ENCODE assay signal across 8 cellular contexts in genomic region chr2:119028327-119029174, GRCh38.
DNase-seq lines count a peak whose midpoint lies in the region; ATAC-seq and TF ChIP-seq lines count a peak whose summit lies in the region.

No MANE protein-coding gene starts in this region.

- H3K36me3 ChIP-seq in GM23248 (ENCODE audit: low read depth): no peaks in the 10 kb centered on the region
- H3K36me3 ChIP-seq in PC-3 (ENCODE audit: low read depth, low read length): no peaks in the 10 kb centered on the region
- H3K36me3 ChIP-seq in hepatocyte (replicated peaks; ENCODE audit: insufficient read depth, low read depth): no peaks in the 10 kb centered on the region

- H3K9ac ChIP-seq in GM23248 (no peak overlapping the region), PC-3 (ENCODE audit: low read length) (no peak overlapping the region)

- CTCF ChIA-PET in PC-3 (lab: Charles Lee): no interaction called here

- H2AFZ ChIP-seq in GM23248 (no peak overlapping the region), PC-3 (ENCODE audit: low read length) (no peak overlapping the region), hepatocyte (no peak overlapping the region)

- DNase-seq in AG09309 (ENCODE audit: low read depth) (peak; percentile 5), GM23248 (peak; percentile 50), PC-3 (peak; percentile 63), hepatocyte (ENCODE audit: low spot score) (peak; percentile 60), NCI-H774 (lab: John Stamatoyannopoulos, UW) (no peak)
- DNase-seq in stimulated activated CD4-positive, alpha-beta T cell treated with anti-CD3 and anti-CD28 coated beads, Interleukin-4, amount 100 ng/mL, for 4 hours: no peak
- DNase-seq in stimulated activated CD4-positive, alpha-beta T cell treated with anti-CD3 and anti-CD28 coated beads, Interleukin-12 subunit alpha, Interleukin-12 subunit beta, amount 100 ng/mL, for 4 hours: no peak

- no peak overlapping the region for H3K27ac ChIP-seq in GM23248
- H3K27ac ChIP-seq in PC-3 (ENCODE audit: low read length): no peak overlapping the region
- no peak overlapping the region for H3K27ac ChIP-seq in hepatocyte

- no peaks in the 10 kb centered on the region for H3K9me3 ChIP-seq in GM23248 (ENCODE audit: low read depth)
- H3K9me3 ChIP-seq in PC-3 (ENCODE audit: low read length): no peaks in the 10 kb centered on the region
- no peaks in the 10 kb centered on the region for H3K9me3 ChIP-seq in hepatocyte (ENCODE audit: low read depth)

- no peak overlapping the region for H3K4me2 ChIP-seq in GM23248 (ENCODE audit: unreplicated experiment)
- H3K4me2 ChIP-seq in PC-3 (ENCODE audit: low read length): no peak overlapping the region
- no peak overlapping the region for H3K4me2 ChIP-seq in hepatocyte

- POLR2A ChIA-PET in PC-3 (lab: Charles Lee; ENCODE audit: unreplicated experiment): no interaction called here

- no peaks in the 10 kb centered on the region for H3K79me2 ChIP-seq in GM23248 (ENCODE audit: insufficient read depth)
- H3K79me2 ChIP-seq in PC-3 (ENCODE audit: low read length): no peaks in the 10 kb centered on the region
- no peaks in the 10 kb centered on the region for H3K79me2 ChIP-seq in hepatocyte

- 31 to 32% methylated on average over 13 of the region's 13 CpGs for WGBS in GM23248 (ENCODE audit: low coverage in 1 of 2, low lambda C conversion rate in 2 of 2, missing lambda C conversion rate in 2 of 2), 2 experiments
- 69% methylated on average over 13 of the region's 13 CpGs for WGBS in hepatocyte (ENCODE audit: low lambda C conversion rate, missing lambda C conversion rate)

- H3K4me3 ChIP-seq in AG09309 (ENCODE audit: control insufficient read depth, low read depth, low read length) (no peak overlapping the region), GM23248 (no peak overlapping the region), PC-3 (ENCODE audit: low read length) (no peak overlapping the region), hepatocyte (no peak overlapping the region)

- H4K20me1 ChIP-seq in GM23248 (ENCODE audit: insufficient read depth) (no peaks in the 10 kb centered on the region), PC-3 (ENCODE audit: low read length) (no peaks in the 10 kb centered on the region), hepatocyte (ENCODE audit: insufficient read depth, poor library complexity, severe bottlenecking) (no peaks in the 10 kb centered on the region)

- peak; percentile 74 for ATAC-seq in PC-3
- no peak for ATAC-seq in GM18520 (IDR thresholded peaks at IDR 0.05; ENCODE audit: unreplicated experiment)

- TF ChIP-seq CTCF in AG09309 (IDR thresholded peaks at IDR 0.05; ENCODE audit: control insufficient read depth, insufficient read depth, low read depth, low read length, missing control alignments) (peak; percentile 70), PC-3 (conservative IDR thresholded peaks at IDR 0.05; ENCODE audit: low read depth, low read length) (peak; percentile 82), hepatocyte (IDR thresholded peaks at IDR 0.05; ENCODE audit: poor library complexity) (peak; percentile 47)

- H3K9me2 ChIP-seq in GM23248 (ENCODE audit: insufficient read depth) (no peaks in the 10 kb centered on the region), PC-3 (replicated peaks; ENCODE audit: low read length) (no peaks in the 10 kb centered on the region), hepatocyte (replicated peaks; ENCODE audit: insufficient read depth) (no peaks in the 10 kb centered on the region)

- no peaks in the 10 kb centered on the region for H3K4me1 ChIP-seq in GM23248 (ENCODE audit: insufficient read depth)
- no peaks in the 10 kb centered on the region for H3K4me1 ChIP-seq in PC-3 (ENCODE audit: insufficient read depth, low read length)
- H3K4me1 ChIP-seq in hepatocyte (ENCODE audit: insufficient read depth): no peaks in the 10 kb centered on the region

- intact Hi-C loops in PC-3 (cut with micrococcal nuclease): loop anchor here (1.0 kb wide), 2 partner anchors 237 to 263 kb away; no protein-coding TSS in a partner anchor

- H3K27me3 ChIP-seq in GM23248 (replicated peaks; ENCODE audit: insufficient read depth) (peaks cover 41% of the 10 kb centered on the region), PC-3 (ENCODE audit: low read length) (peaks cover 34% of the 10 kb centered on the region), hepatocyte (no peaks in the 10 kb centered on the region)

- H3F3A ChIP-seq in GM23248 (ENCODE audit: insufficient read depth) (no peaks in the 10 kb centered on the region), PC-3 (ENCODE audit: low read length, unreplicated experiment) (no peaks in the 10 kb centered on the region)

- in situ Hi-C loops in GM23248 (cut with MboI): loop anchor here (10.0 kb wide), 1 partner anchor 266 kb away; no protein-coding TSS in a partner anchor

- no TSS peak for BruUV-seq in PC-3 (replicated peaks; lab: Mats Ljungman, UMichigan)

Comparison
In these comparisons a context has a peak if more than half of its experiments do, and no peak if none do; other contexts are left out.
1. DNase-seq: peak in AG09309 (single experiment), GM23248 (single experiment), PC-3 (single experiment) and hepatocyte (single experiment); none in NCI-H774 (single experiment), stimulated activated CD4-positive, alpha-beta T cell treated with anti-CD3 and anti-CD28 coated beads, Interleukin-4, amount 100 ng/mL, for 4 hours (0 of 2) and stimulated activated CD4-positive, alpha-beta T cell treated with anti-CD3 and anti-CD28 coated beads, Interleukin-12 subunit alpha, Interleukin-12 subunit beta, amount 100 ng/mL, for 4 hours (single experiment).
2. Peak in every context shown above with its lines, with median percentiles within 50 percentile points of each other: CTCF ChIP-seq.